1 cellular context compared by ENCODE assay signal in genomic region chr12:121628037-121628436, GRCh38.
A peak's percentile ranks its signal among the peaks of the same experiment; 100 is the strongest.
TF ChIP-seq lines count a peak whose summit lies in the region.

No MANE protein-coding gene starts in this region.

TF ChIP-seq in K562, 482 proteins besides CTCF, POLR2A, EP300 and RAD21 (continued from another document):
- TF ChIP-seq ARID4B (CRISPR knock-in tag; IDR thresholded peaks at IDR 0.05) (0 out of 2 replicates have a peak, but pooled peaks have one; percentile 25), FOXM1 (IDR thresholded peaks at IDR 0.05; ENCODE audit: low read depth) (no peak), FOXM1 (CRISPR knock-in tag; IDR thresholded peaks at IDR 0.05; ENCODE audit: low read depth) (0 out of 2 replicates have a peak, but pooled peaks have one; percentile 22), ZFP30 (CRISPR knock-in tag; IDR thresholded peaks at IDR 0.05; ENCODE audit: borderline replicate concordance) (no peak), CBX1 (IDR thresholded peaks at IDR 0.05; ENCODE audit: low read depth) (0 out of 2 replicates have a peak, but pooled peaks have one; percentile 7), MAFG (tag; conservative IDR thresholded peaks at IDR 0.05) (no peak), TOE1 (IDR thresholded peaks at IDR 0.05; ENCODE audit: borderline replicate concordance) (no peak), TOE1 (CRISPR knock-in tag; IDR thresholded peaks at IDR 0.05; ENCODE audit: borderline replicate concordance, low read depth) (no peak), MITF (IDR thresholded peaks at IDR 0.05) (0 out of 2 replicates have a peak, but pooled peaks have one; percentile 4)
